ENCODE assay signal across 1 cellular context in genomic region chr1:59856725-59857338, GRCh38.
TF ChIP-seq lines count a peak whose summit lies in the region.

No MANE protein-coding gene starts in this region.

TF ChIP-seq in WTC11, 78 proteins besides CTCF, POLR2A, EP300 and RAD21 (continued from another document):
- TF ChIP-seq, protein P1, sequence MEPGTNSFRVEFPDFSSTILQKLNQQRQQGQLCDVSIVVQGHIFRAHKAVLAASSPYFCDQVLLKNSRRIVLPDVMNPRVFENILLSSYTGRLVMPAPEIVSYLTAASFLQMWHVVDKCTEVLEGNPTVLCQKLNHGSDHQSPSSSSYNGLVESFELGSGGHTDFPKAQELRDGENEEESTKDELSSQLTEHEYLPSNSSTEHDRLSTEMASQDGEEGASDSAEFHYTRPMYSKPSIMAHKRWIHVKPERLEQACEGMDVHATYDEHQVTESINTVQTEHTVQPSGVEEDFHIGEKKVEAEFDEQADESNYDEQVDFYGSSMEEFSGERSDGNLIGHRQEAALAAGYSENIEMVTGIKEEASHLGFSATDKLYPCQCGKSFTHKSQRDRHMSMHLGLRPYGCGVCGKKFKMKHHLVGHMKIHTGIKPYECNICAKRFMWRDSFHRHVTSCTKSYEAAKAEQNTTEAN (CRISPR knock-in tag; IDR thresholded peaks at IDR 0.05): no peak
- no peak for TF ChIP-seq ETV6 (CRISPR knock-in tag; IDR thresholded peaks at IDR 0.05)
